Comparison of ENCODE assay signal across 20 cellular contexts in the genomic region with DNA sequence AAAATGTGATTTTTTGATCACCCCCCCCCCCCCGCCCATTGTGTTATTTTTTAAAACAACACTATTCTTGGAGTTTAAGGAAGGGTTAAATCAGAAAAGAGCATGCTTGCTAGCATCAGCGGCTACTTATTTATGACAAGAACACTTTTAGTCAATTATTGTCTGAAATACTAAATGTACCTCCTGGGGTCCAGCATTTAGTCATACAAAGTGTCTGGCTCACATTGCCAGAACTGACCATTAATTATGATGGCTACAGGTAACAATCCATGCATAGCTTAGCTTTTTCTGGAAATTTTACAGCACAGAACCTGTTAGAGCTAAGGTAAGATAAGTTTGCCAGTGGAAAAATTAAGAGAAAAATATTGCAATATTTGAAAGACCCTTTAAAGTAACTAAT.
A peak's percentile ranks its signal among the peaks of the same experiment; 100 is the strongest.
DNase-seq lines count a peak whose midpoint lies in the region.
"Had no signal": no experiment of that assay in that cellular context is flagged by ENCODE, and none has a peak within 500 bp of the region (broad histone marks: within the 10 kb centered on the region; RNA-seq: fewer than 3 reads in every experiment).

No MANE protein-coding gene starts in this region.

- H2BK5ac ChIP-seq in neuronal stem cell (ENCODE audit: low read length): no peak overlapping the region

- H3K14ac ChIP-seq in neuronal stem cell (ENCODE audit: low read length): no peak overlapping the region

- no peak overlapping the region for H2AK5ac ChIP-seq in neuronal stem cell (ENCODE audit: low read depth, low read length)

- no peak overlapping the region for H3K9ac ChIP-seq in neuronal stem cell (ENCODE audit: low read depth, low read length, poor library complexity)

- H2BK12ac ChIP-seq in neuronal stem cell (ENCODE audit: low read length): no peak overlapping the region

- H3K79me1 ChIP-seq in neuronal stem cell (ENCODE audit: low read depth, low read length): no peaks in the 10 kb centered on the region

- H3K4ac ChIP-seq in neuronal stem cell (ENCODE audit: low read length): no peak overlapping the region

- no peak overlapping the region for H3K23ac ChIP-seq in neuronal stem cell (ENCODE audit: low read depth, low read length, poor library complexity)

- H3K18ac ChIP-seq in neuronal stem cell (ENCODE audit: low read length): no peak overlapping the region

- H3K4me1 ChIP-seq in neuronal stem cell (ENCODE audit: control insufficient read depth in 2 of 2, insufficient read depth in 1 of 2, low read depth in 1 of 2, low read length in 2 of 2): peaks cover 2 to 17% of the 10 kb centered on the region in 2 donors

- H4K91ac ChIP-seq in neuronal stem cell (ENCODE audit: low read depth, low read length, poor library complexity): no peak overlapping the region

- no CpG with 5 or more reads among the region's 2 CpGs for WGBS in neuronal stem cell (ENCODE audit: extremely low coverage in 2 of 2, insufficient read length in 2 of 2, insufficient replicate concordance in 1 of 2), 2 donors

- H3K27ac ChIP-seq in neuronal stem cell (replicated peaks; ENCODE audit: low read length): no peak overlapping the region
- H3K27ac ChIP-seq: SJCRH30 had no signal

- no peak overlapping the region for H2BK15ac ChIP-seq in neuronal stem cell (ENCODE audit: low read length)

- DNase-seq in NCI-H2227 (lab: John Stamatoyannopoulos, UW; ENCODE audit: unreplicated experiment) (peak; percentile 24), NCI-H2227 treated with DMSO at 0.1 percent for 48 hours (lab: John Stamatoyannopoulos, UW) (no peak), NCI-H748 treated with DMSO at 0.1 percent for 48 hours (lab: John Stamatoyannopoulos, UW) (peak; percentile 6), iPS-NIHi11 (ENCODE audit: low spot score) (peak; percentile 8), renal cortical epithelial cell (ENCODE audit: low read depth) (peak; percentile 92), NCI-H82 (lab: John Stamatoyannopoulos, UW) (no peak), NK-92 (lab: John Stamatoyannopoulos, UW; ENCODE audit: unreplicated experiment) (no peak), neuronal stem cell (ENCODE audit: low spot score) (no peak)
- DNase-seq: C1 segment of cervical spinal cord; CD4-positive, alpha-beta memory T cell; COR-L47; DMS53; Kasumi-1; NCI-H2081 treated with DMSO at 0.1 percent for 48 hours; NCI-H446 treated with DMSO at 0.1 percent for 48 hours; NCI-H526; NK-92 treated with Interleukin-12 subunit alpha and Interleukin-12 subunit beta, amount 100 ng/mL, for 24 hours; PC-3; SJCRH30 had no signal

- H3K4me3 ChIP-seq in neuronal stem cell (ENCODE audit: low read length in 2 of 2): no peak overlapping the region
- H3K4me3 ChIP-seq: K562, SJCRH30 had no signal

- no peak overlapping the region for H3K4me2 ChIP-seq in neuronal stem cell (ENCODE audit: insufficient read depth, low read length, poor library complexity, severe bottlenecking)

- no peaks in the 10 kb centered on the region for H3K9me3 ChIP-seq in neuronal stem cell (replicated peaks in 1 of 2; ENCODE audit: control insufficient read depth in 2 of 2, insufficient read depth in 1 of 2, low read depth in 1 of 2, low read length in 2 of 2)
- H3K9me3 ChIP-seq: SJCRH30 had no signal

- H4K8ac ChIP-seq in neuronal stem cell (ENCODE audit: low read depth, low read length): no peak overlapping the region

- H2AFZ ChIP-seq in neuronal stem cell (ENCODE audit: low read length): no peak overlapping the region

- H3K27me3 ChIP-seq in neuronal stem cell (ENCODE audit: control insufficient read depth in 3 of 3, insufficient read depth in 3 of 3, low read depth in 1 of 3, low read length in 3 of 3): no peaks in the 10 kb centered on the region
- H3K27me3 ChIP-seq: SJCRH30 had no signal

- no peak overlapping the region for H2BK120ac ChIP-seq in neuronal stem cell (ENCODE audit: low read depth, low read length)

- no peaks in the 10 kb centered on the region for H3K36me3 ChIP-seq in neuronal stem cell (replicated peaks in 1 of 2; ENCODE audit: control insufficient read depth in 2 of 2, insufficient read depth in 2 of 2, low read length in 2 of 2)
- H3K36me3 ChIP-seq: SJCRH30 had no signal

Comparison
In these comparisons a context has a peak if more than half of its experiments do, and no peak if none do; other contexts are left out.
1. DNase-seq: peak in NCI-H2227 (single experiment), NCI-H748 treated with DMSO at 0.1 percent for 48 hours (single experiment), iPS-NIHi11 (single experiment) and renal cortical epithelial cell (single experiment); none in NCI-H2227 treated with DMSO at 0.1 percent for 48 hours (single experiment), NCI-H82 (single experiment), NK-92 (single experiment) and neuronal stem cell (single experiment).